In the genomic region with DNA sequence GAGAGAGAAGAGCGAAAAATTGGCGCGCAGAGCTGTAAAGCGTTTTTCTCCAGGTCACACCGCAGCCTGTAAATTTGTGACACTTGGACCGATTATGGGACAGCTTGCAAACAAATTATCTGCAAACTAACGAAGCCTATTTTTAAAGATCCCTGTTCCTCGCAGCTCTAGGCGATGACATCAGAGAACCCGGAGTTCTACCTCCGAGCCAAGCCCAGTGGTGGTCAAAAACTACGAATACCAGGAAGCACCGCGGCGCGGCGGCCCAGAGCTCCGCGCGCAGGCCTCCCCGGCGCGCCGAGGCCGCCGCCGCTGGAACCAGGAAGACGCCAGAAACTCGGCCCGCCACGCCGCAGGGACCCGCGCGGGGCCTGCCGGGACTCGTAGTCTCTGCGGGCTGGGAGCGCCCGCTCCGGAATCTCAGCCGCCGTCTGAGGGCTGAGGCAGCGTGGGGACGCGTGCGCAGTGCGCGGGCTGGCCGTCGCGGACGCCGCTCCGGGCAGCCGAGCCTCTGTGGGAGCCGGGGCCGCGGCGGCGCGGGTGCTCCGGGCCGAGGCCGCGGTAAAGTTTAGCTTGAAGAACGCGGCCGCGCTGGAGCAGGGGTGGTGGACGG, we compare ENCODE assay signal across 8 cellular contexts. TPM values are rescaled to one million over a fixed set of nuclear protein-coding genes. Genes with fewer than 3 reads are reported as not detected.
DNase-seq lines count a peak whose midpoint lies in the region; ATAC-seq lines count a peak whose summit lies in the region.

Gene PLEKHA1 (plus strand): TSS at position 463 of the 613 bp plus-strand sequence. CDS start 18,493 bp downstream, outside the sequence.

- H3K9me3 Mint-ChIP-seq in CD4-positive, CD25-positive, alpha-beta regulatory T cell: no peaks in the 10 kb centered on the region

- peak within 1 kb of the TSS; percentile 95 for H3K4me2 ChIP-seq in mesendoderm (ENCODE audit: low read length)

- peak within 1 kb of the TSS; percentile 66 for H3K23ac ChIP-seq in mesendoderm (ENCODE audit: low read length)

- peak within 1 kb of the TSS; percentile 94 to 98 (median 94) for H3K27ac Mint-ChIP-seq in CD4-positive, CD25-positive, alpha-beta regulatory T cell

- no peak within 1 kb of the TSS for H2BK120ac ChIP-seq in mesendoderm (ENCODE audit: low read depth, low read length)

- peak within 1 kb of the TSS; percentile 75 for H3K9ac ChIP-seq in mesendoderm (ENCODE audit: low read length)

- peak within 1 kb of the TSS; percentile 90 for H3K56ac ChIP-seq in mesendoderm (ENCODE audit: low read length)

- H3K18ac ChIP-seq in mesendoderm (ENCODE audit: low read length): peak within 1 kb of the TSS; percentile 69

- H3K27ac ChIP-seq in CD4-positive, CD25-positive, alpha-beta regulatory T cell (ENCODE audit: insufficient read depth, low read length, poor library complexity, severe bottlenecking): peak within 1 kb of the TSS; percentile 91
- H3K27ac ChIP-seq in mesendoderm (ENCODE audit: low read depth, low read length): peak within 1 kb of the TSS; percentile 80

- in situ Hi-C loops in endometrial microvascular endothelial cells (cut with HindIII; ENCODE audit: inconsistent ontology term, low pct_unique_long_range_greater_than_20kb, low sequenced_read_pairs): no loop called here

- peak within 1 kb of the TSS; percentile 1 for H4K8ac ChIP-seq in mesendoderm (ENCODE audit: low read depth, low read length)

- H3K4me3 Mint-ChIP-seq in CD4-positive, CD25-positive, alpha-beta regulatory T cell: peak within 1 kb of the TSS; percentile 94 to 99 (median 96)

- no CpG with 5 or more reads among the region's 71 CpGs for WGBS in mesendoderm (ENCODE audit: extremely low coverage, insufficient coverage, low lambda C conversion rate)

- peak; percentile 94 to 96 for ATAC-seq in CD4-positive, CD25-positive, alpha-beta regulatory T cell (ENCODE audit: low read depth in 2 of 2)
- peak; percentile 82 for ATAC-seq in GM19468 (IDR thresholded peaks at IDR 0.05; ENCODE audit: extremely low read depth, unreplicated experiment)

- H3K36me3 ChIP-seq in CD4-positive, CD25-positive, alpha-beta regulatory T cell (ENCODE audit: control insufficient read depth, insufficient read depth, low read length): peaks cover 3% of the 10 kb centered on the region
- no peaks in the 10 kb centered on the region for H3K36me3 ChIP-seq in mesendoderm (ENCODE audit: control insufficient read depth, insufficient read depth, low read length)

- no peak within 1 kb of the TSS for H3K4ac ChIP-seq in mesendoderm (ENCODE audit: low read depth, low read length)

- H2BK15ac ChIP-seq in mesendoderm (replicated peaks; ENCODE audit: low read depth): no peak within 1 kb of the TSS

- H3K27me3 ChIP-seq in CD4-positive, CD25-positive, alpha-beta regulatory T cell (ENCODE audit: control insufficient read depth, insufficient read depth, low read length): peaks cover 16% of the 10 kb centered on the region
- no peaks in the 10 kb centered on the region for H3K27me3 ChIP-seq in mesendoderm (ENCODE audit: insufficient read depth, low read length, poor library complexity)

- H3K79me1 ChIP-seq in mesendoderm (ENCODE audit: low read length): peaks cover 5% of the 10 kb centered on the region

- H4K5ac ChIP-seq in mesendoderm (ENCODE audit: low read length): no peak within 1 kb of the TSS

- peaks cover 2% of the 10 kb centered on the region for H3K79me2 ChIP-seq in mesendoderm (ENCODE audit: control insufficient read depth, insufficient read depth, low read length)

- H3K27me3 Mint-ChIP-seq in CD4-positive, CD25-positive, alpha-beta regulatory T cell: peaks cover 40% of the 10 kb centered on the region

- H3K9me3 ChIP-seq in CD4-positive, CD25-positive, alpha-beta regulatory T cell (ENCODE audit: control insufficient read depth in 2 of 2, low read length in 2 of 2): no peaks in the 10 kb centered on the region

- peaks cover 33% of the 10 kb centered on the region for H3K4me1 ChIP-seq in CD4-positive, CD25-positive, alpha-beta regulatory T cell (ENCODE audit: control insufficient read depth, insufficient read depth, low read length, poor library complexity, severe bottlenecking)
- H3K4me1 ChIP-seq in mesendoderm (ENCODE audit: control insufficient read depth, low read depth, low read length): no peaks in the 10 kb centered on the region

- DNase-seq in CD4-positive, CD25-positive, alpha-beta regulatory T cell: peak; percentile 90 to 96 (median 92)
- DNase-seq in HPDE6-E6E7 (ENCODE audit: extremely low spot score) (peak; percentile 93), NOMO-1 treated with DMSO at 0.1 percent for 48 hours (lab: John Stamatoyannopoulos, UW; ENCODE audit: unreplicated experiment) (peak; percentile 93), mesendoderm (peak; percentile 97)
- peak; percentile 96 for DNase-seq in activated CD8-positive, alpha-beta memory T cell treated with anti-CD3 and anti-CD28 coated beads, Interleukin-2, amount 50 U/mL, for 48 hours
- DNase-seq in stimulated activated CD8-positive, alpha-beta memory T cell treated with anti-CD3 and anti-CD28 coated beads, Interleukin-12 subunit alpha, Interleukin-12 subunit beta, amount 100 ng/mL, for 24 hours (ENCODE audit: extremely low read depth): peak; percentile 80

- H3K36me3 Mint-ChIP-seq in CD4-positive, CD25-positive, alpha-beta regulatory T cell: peaks cover 6% of the 10 kb centered on the region

- no peak within 1 kb of the TSS for H2BK5ac ChIP-seq in mesendoderm (ENCODE audit: low read length)

- no peak within 1 kb of the TSS for H2AK5ac ChIP-seq in mesendoderm (ENCODE audit: low read length)

- H3K4me3 ChIP-seq in CD4-positive, CD25-positive, alpha-beta regulatory T cell (ENCODE audit: low read depth, low read length): peak within 1 kb of the TSS; percentile 94
- H3K4me3 ChIP-seq in mesendoderm (ENCODE audit: low read length): peak within 1 kb of the TSS; percentile 72

- peaks cover 11 to 41% (median 33%) of the 10 kb centered on the region in 4 donors for H3K4me1 Mint-ChIP-seq in CD4-positive, CD25-positive, alpha-beta regulatory T cell

RNA-seq across cellular contexts. Expression of gene PLEKHA1, which starts in this region (rescaled TPM):
- 35.9 TPM for total RNA-seq in CD4-positive, CD25-positive, alpha-beta regulatory T cell
- 100 to 1,000 TPM in 2 of 4 donors, 10 to 100 TPM in 2; 77.4 to 112 (median 95.5) TPM for polyA plus RNA-seq in CD4-positive, CD25-positive, alpha-beta regulatory T cell
- 36.1 TPM for total RNA-seq in endometrial microvascular endothelial cells (ENCODE audit: inconsistent ontology term)
- 16.3 TPM for polyA plus RNA-seq in mesendoderm (2013, experiment 1 of 2)
- polyA plus RNA-seq in mesendoderm (2013, experiment 2 of 2): 16.8 TPM

Comparison
In these comparisons a context has a peak if more than half of its experiments do, and no peak if none do; other contexts are left out.
1. Peak in every context shown above with its lines: DNase-seq, ATAC-seq, H3K4me3 ChIP-seq and H3K27ac ChIP-seq.